ENCODE assay signal across 1 cellular context in the genomic region with DNA sequence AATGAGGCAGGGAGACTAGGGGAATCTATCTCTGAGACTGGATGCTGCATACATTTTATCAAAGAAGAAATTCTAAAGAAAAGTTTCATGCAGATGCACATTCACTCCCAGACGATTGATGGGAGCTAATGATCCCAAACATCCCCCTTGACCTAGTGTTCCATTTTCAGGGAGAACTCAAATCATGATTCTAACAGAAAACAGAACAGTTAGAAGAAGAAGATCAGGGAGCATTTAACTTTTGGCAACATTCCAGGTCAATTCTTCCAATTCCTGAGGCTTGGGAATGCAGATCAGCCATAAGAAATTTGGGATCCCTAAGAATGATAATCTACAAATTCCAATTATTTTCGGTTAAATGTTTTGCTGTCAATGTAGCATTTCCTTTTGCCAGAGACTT.
TF ChIP-seq lines count a peak whose summit lies in the region.

No MANE protein-coding gene starts in this region.

TF ChIP-seq in H1, 55 proteins besides CTCF, POLR2A, EP300 and RAD21:
- TF ChIP-seq HDAC6 (IDR thresholded peaks at IDR 0.05; ENCODE audit: low read depth, low read length) (no peak), YY1 (IDR thresholded peaks at IDR 0.05; ENCODE audit: low read depth, low read length) (no peak), POLR2AphosphoS5 (IDR thresholded peaks at IDR 0.05; ENCODE audit: low read depth, low read length) (no peak), TBP (IDR thresholded peaks at IDR 0.05; ENCODE audit: low read depth, low read length) (no peak), KDM4A (IDR thresholded peaks at IDR 0.05; ENCODE audit: low read depth, low read length, severe bottlenecking) (no peak), EZH2 (IDR thresholded peaks at IDR 0.05; ENCODE audit: low read depth, low read length, severe bottlenecking) (no peak), BACH1 (IDR thresholded peaks at IDR 0.05; ENCODE audit: low read length) (no peak), ASH2L (IDR thresholded peaks at IDR 0.05; ENCODE audit: low read length) (no peak), JUN (IDR thresholded peaks at IDR 0.05; ENCODE audit: low read depth, low read length) (no peak), TAF1 (IDR thresholded peaks at IDR 0.05; ENCODE audit: low read depth, low read length) (no peak), SUZ12 (IDR thresholded peaks at IDR 0.05; ENCODE audit: low read length) (no peak), TEAD4 (IDR thresholded peaks at IDR 0.05; ENCODE audit: low read depth, low read length) (no peak), TAF7 (optimal IDR thresholded peaks at IDR 0.05; ENCODE audit: borderline replicate concordance, low read depth, low read length) (no peak), NRF1 (IDR thresholded peaks at IDR 0.05; ENCODE audit: low read depth, low read length) (no peak), EGR1 (IDR thresholded peaks at IDR 0.05; ENCODE audit: borderline replicate concordance, low read depth, low read length) (no peak), SIN3A (conservative IDR thresholded peaks at IDR 0.05 in 1 of 2, IDR thresholded peaks at IDR 0.05 in 1 of 2; ENCODE audit: low read depth in 1 of 2, low read length in 2 of 2) (no peak)
- TF ChIP-seq, protein P1, sequence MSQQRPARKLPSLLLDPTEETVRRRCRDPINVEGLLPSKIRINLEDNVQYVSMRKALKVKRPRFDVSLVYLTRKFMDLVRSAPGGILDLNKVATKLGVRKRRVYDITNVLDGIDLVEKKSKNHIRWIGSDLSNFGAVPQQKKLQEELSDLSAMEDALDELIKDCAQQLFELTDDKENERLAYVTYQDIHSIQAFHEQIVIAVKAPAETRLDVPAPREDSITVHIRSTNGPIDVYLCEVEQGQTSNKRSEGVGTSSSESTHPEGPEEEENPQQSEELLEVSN (IDR thresholded peaks at IDR 0.05) = no peak
